Comparison of ENCODE assay signal across 1 cellular context in the genomic region with DNA sequence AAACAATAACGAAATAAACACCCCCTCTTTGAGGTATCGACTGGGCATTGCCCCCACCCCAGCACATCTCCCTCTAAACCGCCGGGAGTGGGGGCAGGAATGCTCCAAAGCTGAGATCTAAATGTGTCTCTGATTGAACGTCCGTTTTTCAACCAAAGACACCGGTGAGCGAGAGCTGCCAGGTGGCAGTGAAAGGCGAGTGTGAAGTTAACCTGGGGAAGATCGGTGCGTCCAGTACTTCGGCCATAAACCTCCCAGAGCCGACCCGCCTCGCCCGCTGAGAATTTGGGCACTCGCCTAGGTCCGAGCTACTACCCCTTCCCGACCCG.
TF ChIP-seq lines count a peak whose summit lies in the region.

No MANE protein-coding gene starts in this region.

TF ChIP-seq in SK-N-SH, 30 proteins besides CTCF, POLR2A, EP300 and RAD21 (continued from another document):
- TF ChIP-seq, protein P1, sequence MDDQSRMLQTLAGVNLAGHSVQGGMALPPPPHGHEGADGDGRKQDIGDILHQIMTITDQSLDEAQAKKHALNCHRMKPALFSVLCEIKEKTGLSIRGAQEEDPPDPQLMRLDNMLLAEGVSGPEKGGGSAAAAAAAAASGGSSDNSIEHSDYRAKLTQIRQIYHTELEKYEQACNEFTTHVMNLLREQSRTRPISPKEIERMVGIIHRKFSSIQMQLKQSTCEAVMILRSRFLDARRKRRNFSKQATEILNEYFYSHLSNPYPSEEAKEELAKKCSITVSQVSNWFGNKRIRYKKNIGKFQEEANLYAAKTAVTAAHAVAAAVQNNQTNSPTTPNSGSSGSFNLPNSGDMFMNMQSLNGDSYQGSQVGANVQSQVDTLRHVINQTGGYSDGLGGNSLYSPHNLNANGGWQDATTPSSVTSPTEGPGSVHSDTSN (IDR thresholded peaks at IDR 0.05) = no peak
- TF ChIP-seq FOSL2 (IDR thresholded peaks at IDR 0.05; ENCODE audit: borderline replicate concordance, low read depth) (no peak), USF1 (IDR thresholded peaks at IDR 0.05; ENCODE audit: borderline replicate concordance, low read depth) (no peak), RCOR1 (IDR thresholded peaks at IDR 0.05; ENCODE audit: low read length) (no peak), TEAD4 (IDR thresholded peaks at IDR 0.05; ENCODE audit: borderline replicate concordance, insufficient read depth) (no peak), GABPA (IDR thresholded peaks at IDR 0.05; ENCODE audit: low read depth) (no peak), SMC3 (IDR thresholded peaks at IDR 0.05; ENCODE audit: low read depth, low read length) (no peak), TCF12 (IDR thresholded peaks at IDR 0.05) (no peak), FOXM1 (IDR thresholded peaks at IDR 0.05; ENCODE audit: low read depth) (no peak), CHD2 (IDR thresholded peaks at IDR 0.05; ENCODE audit: low read length, partially characterized antibody) (no peak)
